1 cellular context compared by ENCODE assay signal in the genomic region with DNA sequence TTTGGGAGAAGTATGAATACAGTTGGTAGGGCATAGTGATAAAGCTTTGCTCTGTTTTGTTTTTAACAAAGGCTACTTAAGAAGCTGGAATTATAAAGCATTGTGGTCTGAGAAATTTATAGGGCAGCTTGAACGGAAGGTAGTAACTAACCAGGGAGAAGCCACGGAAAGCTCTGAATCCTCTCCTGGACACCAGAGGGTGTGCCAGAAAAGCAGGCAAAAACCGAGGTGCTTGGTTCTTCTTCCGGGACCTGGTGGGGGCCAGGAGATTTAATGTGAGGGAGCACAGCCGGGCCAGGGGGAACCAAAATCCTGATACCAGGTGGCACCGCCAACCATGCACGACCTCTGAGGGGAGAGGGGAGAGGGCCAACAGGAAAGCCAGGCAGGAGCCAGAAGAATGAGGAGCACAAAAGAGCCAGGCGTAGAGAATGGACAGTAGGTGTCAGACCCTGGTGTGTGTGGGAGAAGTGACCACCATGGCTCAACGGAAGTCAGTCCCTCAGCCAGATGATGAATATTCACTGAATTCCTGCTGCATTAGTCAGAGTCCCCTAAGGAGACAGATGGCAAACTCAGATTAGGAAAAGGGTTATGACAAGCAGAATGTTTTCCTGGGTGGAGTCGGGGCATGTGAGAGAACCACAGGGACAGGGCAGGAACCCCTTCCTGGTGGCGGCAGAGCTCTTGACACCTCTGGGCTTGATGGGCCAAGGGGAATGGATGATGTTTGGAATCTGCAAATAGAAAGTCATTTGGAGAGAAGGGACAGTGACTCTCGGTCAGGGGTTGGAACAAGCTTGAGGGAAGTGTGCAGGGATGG.
TF ChIP-seq lines count a peak whose summit lies in the region.

No MANE protein-coding gene starts in this region.

TF ChIP-seq in K562, 482 proteins besides CTCF, POLR2A, EP300 and RAD21 (continued from another document and continues in another):
- TF ChIP-seq NRF1 (conservative IDR thresholded peaks at IDR 0.05 in 1 of 2, IDR thresholded peaks at IDR 0.05 in 1 of 2) (peak in 1 of 2 experiments; percentile 41; a peak in 2 of 4 replicates), TGIF2 (CRISPR knock-in tag; IDR thresholded peaks at IDR 0.05) (no peak), ELF2 (CRISPR knock-in tag; IDR thresholded peaks at IDR 0.05) (no peak), ZNF175 (CRISPR knock-in tag; IDR thresholded peaks at IDR 0.05; ENCODE audit: low read depth) (0 out of 2 replicates have a peak, but pooled peaks have one; percentile 53), LEF1 (IDR thresholded peaks at IDR 0.05) (peak; percentile 71; the same call in 1 of the 2 replicates), L3MBTL2 (IDR thresholded peaks at IDR 0.05) (peak; percentile 99), BHLHE40 (IDR thresholded peaks at IDR 0.05; ENCODE audit: low read length) (peak; percentile 38), CREBBP (IDR thresholded peaks at IDR 0.05; ENCODE audit: low read depth, low read length) (no peak), RBM15 (IDR thresholded peaks at IDR 0.05; ENCODE audit: insufficient read depth, low read length) (no peak), TRIM28 (IDR thresholded peaks at IDR 0.05) (no peak; the same call in 1 of the 2 replicates), SP1 (CRISPR knock-in tag; IDR thresholded peaks at IDR 0.05) (no peak), ZNF121 (CRISPR knock-in tag; conservative IDR thresholded peaks at IDR 0.05) (no peak), ZNF436 (CRISPR knock-in tag; IDR thresholded peaks at IDR 0.05) (no peak), CBX5 (IDR thresholded peaks at IDR 0.05; ENCODE audit: borderline replicate concordance, low read depth) (no peak), NR2F6 (CRISPR knock-in tag; IDR thresholded peaks at IDR 0.05) (no peak), CREB1 (IDR thresholded peaks at IDR 0.05) (0 out of 2 replicates have a peak, but pooled peaks have one; percentile 30), CREB1 (CRISPR knock-in tag; IDR thresholded peaks at IDR 0.05) (peak; percentile 39; the same call in 1 of the 2 replicates), FOXP1 (CRISPR knock-in tag; IDR thresholded peaks at IDR 0.05) (no peak), MTF1 (CRISPR knock-in tag; IDR thresholded peaks at IDR 0.05; ENCODE audit: borderline replicate concordance) (no peak), HMGN3 (IDR thresholded peaks at IDR 0.05; ENCODE audit: borderline replicate concordance, extremely low read depth, insufficient read length, low read depth, low read length) (no peak), MED1 (CRISPR knock-in tag; IDR thresholded peaks at IDR 0.05; ENCODE audit: borderline replicate concordance) (no peak), PCBP2 (IDR thresholded peaks at IDR 0.05; ENCODE audit: low read depth, low read length, poor library complexity, severe bottlenecking) (no peak), MCM3 (IDR thresholded peaks at IDR 0.05) (no peak), DIDO1 (tag; IDR thresholded peaks at IDR 0.05; ENCODE audit: low read depth) (no peak), CBFA2T2 (conservative IDR thresholded peaks at IDR 0.05) (peak; percentile 77), RAD51 (IDR thresholded peaks at IDR 0.05; ENCODE audit: borderline replicate concordance, low read depth) (no peak), ZNF184 (CRISPR knock-in tag; IDR thresholded peaks at IDR 0.05) (no peak), NCOA4 (IDR thresholded peaks at IDR 0.05; ENCODE audit: partially characterized antibody) (no peak)
- TF ChIP-seq, protein P1, sequence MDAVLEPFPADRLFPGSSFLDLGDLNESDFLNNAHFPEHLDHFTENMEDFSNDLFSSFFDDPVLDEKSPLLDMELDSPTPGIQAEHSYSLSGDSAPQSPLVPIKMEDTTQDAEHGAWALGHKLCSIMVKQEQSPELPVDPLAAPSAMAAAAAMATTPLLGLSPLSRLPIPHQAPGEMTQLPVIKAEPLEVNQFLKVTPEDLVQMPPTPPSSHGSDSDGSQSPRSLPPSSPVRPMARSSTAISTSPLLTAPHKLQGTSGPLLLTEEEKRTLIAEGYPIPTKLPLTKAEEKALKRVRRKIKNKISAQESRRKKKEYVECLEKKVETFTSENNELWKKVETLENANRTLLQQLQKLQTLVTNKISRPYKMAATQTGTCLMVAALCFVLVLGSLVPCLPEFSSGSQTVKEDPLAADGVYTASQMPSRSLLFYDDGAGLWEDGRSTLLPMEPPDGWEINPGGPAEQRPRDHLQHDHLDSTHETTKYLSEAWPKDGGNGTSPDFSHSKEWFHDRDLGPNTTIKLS (IDR thresholded peaks at IDR 0.05; ENCODE audit: borderline replicate concordance, low read depth) = peak; percentile 59; the same call in 1 of the 2 replicates
- TF ChIP-seq, protein P2, sequence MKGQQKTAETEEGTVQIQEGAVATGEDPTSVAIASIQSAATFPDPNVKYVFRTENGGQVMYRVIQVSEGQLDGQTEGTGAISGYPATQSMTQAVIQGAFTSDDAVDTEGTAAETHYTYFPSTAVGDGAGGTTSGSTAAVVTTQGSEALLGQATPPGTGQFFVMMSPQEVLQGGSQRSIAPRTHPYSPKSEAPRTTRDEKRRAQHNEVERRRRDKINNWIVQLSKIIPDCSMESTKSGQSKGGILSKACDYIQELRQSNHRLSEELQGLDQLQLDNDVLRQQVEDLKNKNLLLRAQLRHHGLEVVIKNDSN (CRISPR knock-in tag; IDR thresholded peaks at IDR 0.05) = no peak
- TF ChIP-seq, protein P3, sequence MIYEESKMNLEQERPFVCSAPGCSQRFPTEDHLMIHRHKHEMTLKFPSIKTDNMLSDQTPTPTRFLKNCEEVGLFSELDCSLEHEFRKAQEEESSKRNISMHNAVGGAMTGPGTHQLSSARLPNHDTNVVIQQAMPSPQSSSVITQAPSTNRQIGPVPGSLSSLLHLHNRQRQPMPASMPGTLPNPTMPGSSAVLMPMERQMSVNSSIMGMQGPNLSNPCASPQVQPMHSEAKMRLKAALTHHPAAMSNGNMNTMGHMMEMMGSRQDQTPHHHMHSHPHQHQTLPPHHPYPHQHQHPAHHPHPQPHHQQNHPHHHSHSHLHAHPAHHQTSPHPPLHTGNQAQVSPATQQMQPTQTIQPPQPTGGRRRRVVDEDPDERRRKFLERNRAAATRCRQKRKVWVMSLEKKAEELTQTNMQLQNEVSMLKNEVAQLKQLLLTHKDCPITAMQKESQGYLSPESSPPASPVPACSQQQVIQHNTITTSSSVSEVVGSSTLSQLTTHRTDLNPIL (CRISPR knock-in tag; IDR thresholded peaks at IDR 0.05) = no peak
- TF ChIP-seq, protein P4, sequence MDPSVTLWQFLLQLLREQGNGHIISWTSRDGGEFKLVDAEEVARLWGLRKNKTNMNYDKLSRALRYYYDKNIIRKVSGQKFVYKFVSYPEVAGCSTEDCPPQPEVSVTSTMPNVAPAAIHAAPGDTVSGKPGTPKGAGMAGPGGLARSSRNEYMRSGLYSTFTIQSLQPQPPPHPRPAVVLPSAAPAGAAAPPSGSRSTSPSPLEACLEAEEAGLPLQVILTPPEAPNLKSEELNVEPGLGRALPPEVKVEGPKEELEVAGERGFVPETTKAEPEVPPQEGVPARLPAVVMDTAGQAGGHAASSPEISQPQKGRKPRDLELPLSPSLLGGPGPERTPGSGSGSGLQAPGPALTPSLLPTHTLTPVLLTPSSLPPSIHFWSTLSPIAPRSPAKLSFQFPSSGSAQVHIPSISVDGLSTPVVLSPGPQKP (CRISPR knock-in tag; IDR thresholded peaks at IDR 0.05) = no peak
- TF ChIP-seq, protein P5, sequence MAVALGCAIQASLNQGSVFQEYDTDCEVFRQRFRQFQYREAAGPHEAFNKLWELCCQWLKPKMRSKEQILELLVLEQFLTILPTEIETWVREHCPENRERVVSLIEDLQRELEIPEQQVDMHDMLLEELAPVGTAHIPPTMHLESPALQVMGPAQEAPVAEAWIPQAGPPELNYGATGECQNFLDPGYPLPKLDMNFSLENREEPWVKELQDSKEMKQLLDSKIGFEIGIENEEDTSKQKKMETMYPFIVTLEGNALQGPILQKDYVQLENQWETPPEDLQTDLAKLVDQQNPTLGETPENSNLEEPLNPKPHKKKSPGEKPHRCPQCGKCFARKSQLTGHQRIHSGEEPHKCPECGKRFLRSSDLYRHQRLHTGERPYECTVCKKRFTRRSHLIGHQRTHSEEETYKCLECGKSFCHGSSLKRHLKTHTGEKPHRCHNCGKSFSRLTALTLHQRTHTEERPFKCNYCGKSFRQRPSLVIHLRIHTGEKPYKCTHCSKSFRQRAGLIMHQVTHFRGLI (CRISPR knock-in tag; IDR thresholded peaks at IDR 0.05) = no peak
- TF ChIP-seq, protein P6, sequence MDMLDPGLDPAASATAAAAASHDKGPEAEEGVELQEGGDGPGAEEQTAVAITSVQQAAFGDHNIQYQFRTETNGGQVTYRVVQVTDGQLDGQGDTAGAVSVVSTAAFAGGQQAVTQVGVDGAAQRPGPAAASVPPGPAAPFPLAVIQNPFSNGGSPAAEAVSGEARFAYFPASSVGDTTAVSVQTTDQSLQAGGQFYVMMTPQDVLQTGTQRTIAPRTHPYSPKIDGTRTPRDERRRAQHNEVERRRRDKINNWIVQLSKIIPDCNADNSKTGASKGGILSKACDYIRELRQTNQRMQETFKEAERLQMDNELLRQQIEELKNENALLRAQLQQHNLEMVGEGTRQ (CRISPR knock-in tag; IDR thresholded peaks at IDR 0.05) = no peak
- TF ChIP-seq, protein P7, sequence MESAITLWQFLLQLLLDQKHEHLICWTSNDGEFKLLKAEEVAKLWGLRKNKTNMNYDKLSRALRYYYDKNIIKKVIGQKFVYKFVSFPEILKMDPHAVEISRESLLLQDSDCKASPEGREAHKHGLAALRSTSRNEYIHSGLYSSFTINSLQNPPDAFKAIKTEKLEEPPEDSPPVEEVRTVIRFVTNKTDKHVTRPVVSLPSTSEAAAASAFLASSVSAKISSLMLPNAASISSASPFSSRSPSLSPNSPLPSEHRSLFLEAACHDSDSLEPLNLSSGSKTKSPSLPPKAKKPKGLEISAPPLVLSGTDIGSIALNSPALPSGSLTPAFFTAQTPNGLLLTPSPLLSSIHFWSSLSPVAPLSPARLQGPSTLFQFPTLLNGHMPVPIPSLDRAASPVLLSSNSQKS (CRISPR knock-in tag; IDR thresholded peaks at IDR 0.05) = no peak
- TF ChIP-seq, protein P8, sequence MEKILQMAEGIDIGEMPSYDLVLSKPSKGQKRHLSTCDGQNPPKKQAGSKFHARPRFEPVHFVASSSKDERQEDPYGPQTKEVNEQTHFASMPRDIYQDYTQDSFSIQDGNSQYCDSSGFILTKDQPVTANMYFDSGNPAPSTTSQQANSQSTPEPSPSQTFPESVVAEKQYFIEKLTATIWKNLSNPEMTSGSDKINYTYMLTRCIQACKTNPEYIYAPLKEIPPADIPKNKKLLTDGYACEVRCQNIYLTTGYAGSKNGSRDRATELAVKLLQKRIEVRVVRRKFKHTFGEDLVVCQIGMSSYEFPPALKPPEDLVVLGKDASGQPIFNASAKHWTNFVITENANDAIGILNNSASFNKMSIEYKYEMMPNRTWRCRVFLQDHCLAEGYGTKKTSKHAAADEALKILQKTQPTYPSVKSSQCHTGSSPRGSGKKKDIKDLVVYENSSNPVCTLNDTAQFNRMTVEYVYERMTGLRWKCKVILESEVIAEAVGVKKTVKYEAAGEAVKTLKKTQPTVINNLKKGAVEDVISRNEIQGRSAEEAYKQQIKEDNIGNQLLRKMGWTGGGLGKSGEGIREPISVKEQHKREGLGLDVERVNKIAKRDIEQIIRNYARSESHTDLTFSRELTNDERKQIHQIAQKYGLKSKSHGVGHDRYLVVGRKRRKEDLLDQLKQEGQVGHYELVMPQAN (IDR thresholded peaks at IDR 0.05; ENCODE audit: borderline replicate concordance) = no peak
- TF ChIP-seq, protein P9, sequence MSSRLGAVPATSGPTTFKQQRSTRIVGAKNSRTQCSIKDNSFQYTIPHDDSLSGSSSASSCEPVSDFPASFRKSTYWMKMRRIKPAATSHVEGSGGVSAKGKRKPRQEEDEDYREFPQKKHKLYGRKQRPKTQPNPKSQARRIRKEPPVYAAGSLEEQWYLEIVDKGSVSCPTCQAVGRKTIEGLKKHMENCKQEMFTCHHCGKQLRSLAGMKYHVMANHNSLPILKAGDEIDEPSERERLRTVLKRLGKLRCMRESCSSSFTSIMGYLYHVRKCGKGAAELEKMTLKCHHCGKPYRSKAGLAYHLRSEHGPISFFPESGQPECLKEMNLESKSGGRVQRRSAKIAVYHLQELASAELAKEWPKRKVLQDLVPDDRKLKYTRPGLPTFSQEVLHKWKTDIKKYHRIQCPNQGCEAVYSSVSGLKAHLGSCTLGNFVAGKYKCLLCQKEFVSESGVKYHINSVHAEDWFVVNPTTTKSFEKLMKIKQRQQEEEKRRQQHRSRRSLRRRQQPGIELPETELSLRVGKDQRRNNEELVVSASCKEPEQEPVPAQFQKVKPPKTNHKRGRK (tag; IDR thresholded peaks at IDR 0.05) = no peak
- TF ChIP-seq, protein P10, sequence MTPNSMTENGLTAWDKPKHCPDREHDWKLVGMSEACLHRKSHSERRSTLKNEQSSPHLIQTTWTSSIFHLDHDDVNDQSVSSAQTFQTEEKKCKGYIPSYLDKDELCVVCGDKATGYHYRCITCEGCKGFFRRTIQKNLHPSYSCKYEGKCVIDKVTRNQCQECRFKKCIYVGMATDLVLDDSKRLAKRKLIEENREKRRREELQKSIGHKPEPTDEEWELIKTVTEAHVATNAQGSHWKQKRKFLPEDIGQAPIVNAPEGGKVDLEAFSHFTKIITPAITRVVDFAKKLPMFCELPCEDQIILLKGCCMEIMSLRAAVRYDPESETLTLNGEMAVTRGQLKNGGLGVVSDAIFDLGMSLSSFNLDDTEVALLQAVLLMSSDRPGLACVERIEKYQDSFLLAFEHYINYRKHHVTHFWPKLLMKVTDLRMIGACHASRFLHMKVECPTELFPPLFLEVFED (CRISPR knock-in tag; conservative IDR thresholded peaks at IDR 0.05) = no peak
- TF ChIP-seq, protein P11, sequence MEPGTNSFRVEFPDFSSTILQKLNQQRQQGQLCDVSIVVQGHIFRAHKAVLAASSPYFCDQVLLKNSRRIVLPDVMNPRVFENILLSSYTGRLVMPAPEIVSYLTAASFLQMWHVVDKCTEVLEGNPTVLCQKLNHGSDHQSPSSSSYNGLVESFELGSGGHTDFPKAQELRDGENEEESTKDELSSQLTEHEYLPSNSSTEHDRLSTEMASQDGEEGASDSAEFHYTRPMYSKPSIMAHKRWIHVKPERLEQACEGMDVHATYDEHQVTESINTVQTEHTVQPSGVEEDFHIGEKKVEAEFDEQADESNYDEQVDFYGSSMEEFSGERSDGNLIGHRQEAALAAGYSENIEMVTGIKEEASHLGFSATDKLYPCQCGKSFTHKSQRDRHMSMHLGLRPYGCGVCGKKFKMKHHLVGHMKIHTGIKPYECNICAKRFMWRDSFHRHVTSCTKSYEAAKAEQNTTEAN (CRISPR knock-in tag; IDR thresholded peaks at IDR 0.05) = no peak
- TF ChIP-seq, protein P12, sequence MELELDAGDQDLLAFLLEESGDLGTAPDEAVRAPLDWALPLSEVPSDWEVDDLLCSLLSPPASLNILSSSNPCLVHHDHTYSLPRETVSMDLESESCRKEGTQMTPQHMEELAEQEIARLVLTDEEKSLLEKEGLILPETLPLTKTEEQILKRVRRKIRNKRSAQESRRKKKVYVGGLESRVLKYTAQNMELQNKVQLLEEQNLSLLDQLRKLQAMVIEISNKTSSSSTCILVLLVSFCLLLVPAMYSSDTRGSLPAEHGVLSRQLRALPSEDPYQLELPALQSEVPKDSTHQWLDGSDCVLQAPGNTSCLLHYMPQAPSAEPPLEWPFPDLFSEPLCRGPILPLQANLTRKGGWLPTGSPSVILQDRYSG (tag; conservative IDR thresholded peaks at IDR 0.05; ENCODE audit: low read depth) = no peak
- TF ChIP-seq, protein P13, sequence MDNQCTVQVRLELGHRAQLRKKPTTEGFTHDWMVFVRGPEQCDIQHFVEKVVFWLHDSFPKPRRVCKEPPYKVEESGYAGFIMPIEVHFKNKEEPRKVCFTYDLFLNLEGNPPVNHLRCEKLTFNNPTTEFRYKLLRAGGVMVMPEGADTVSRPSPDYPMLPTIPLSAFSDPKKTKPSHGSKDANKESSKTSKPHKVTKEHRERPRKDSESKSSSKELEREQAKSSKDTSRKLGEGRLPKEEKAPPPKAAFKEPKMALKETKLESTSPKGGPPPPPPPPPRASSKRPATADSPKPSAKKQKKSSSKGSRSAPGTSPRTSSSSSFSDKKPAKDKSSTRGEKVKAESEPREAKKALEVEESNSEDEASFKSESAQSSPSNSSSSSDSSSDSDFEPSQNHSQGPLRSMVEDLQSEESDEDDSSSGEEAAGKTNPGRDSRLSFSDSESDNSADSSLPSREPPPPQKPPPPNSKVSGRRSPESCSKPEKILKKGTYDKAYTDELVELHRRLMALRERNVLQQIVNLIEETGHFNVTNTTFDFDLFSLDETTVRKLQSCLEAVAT (IDR thresholded peaks at IDR 0.05) = 0 out of 4 replicates have a peak, but pooled peaks of 1 of the 2 experiments have one; percentile 4
